ENCODE assay signal across 13 cellular contexts in the genomic region with DNA sequence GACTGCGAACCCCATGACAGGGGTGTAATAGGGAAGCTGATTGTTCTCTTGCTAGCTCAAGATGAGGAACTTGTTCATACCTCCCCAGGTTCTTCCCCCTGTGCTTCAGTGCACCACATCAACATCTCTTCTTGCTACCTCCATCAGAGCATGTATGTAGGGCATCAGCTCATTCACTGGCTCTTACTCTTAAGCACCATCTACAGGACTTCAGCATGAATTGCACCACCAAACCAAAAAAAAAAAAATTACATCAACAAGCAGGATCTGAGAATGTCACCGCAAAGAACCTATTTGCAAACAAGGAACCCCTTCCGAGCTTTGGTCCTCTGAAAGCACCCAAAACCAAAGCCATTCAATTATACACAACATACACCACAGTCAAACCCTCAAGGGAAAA.
DNase-seq lines count a peak whose midpoint lies in the region; ATAC-seq and TF ChIP-seq lines count a peak whose summit lies in the region.
"Had no signal": no experiment of that assay in that cellular context is flagged by ENCODE, and none has a peak within 500 bp of the region (broad histone marks: within the 10 kb centered on the region; RNA-seq: fewer than 3 reads in every experiment).

No MANE protein-coding gene starts in this region.

- H3K4ac ChIP-seq in mesendoderm (ENCODE audit: low read depth, low read length): no peak overlapping the region

- H4K5ac ChIP-seq in mesendoderm (ENCODE audit: low read length): no peak overlapping the region

- WGBS in mesendoderm (ENCODE audit: extremely low coverage, insufficient coverage, low lambda C conversion rate): no CpG with 5 or more reads among the region's 3 CpGs

- 0 out of 2 replicates have a peak, but pooled peaks have one; percentile 4 for TF ChIP-seq CTCF in KMS-11 (conservative IDR thresholded peaks at IDR 0.05; ENCODE audit: low read depth, low read length)
- TF ChIP-seq CTCF in astrocyte of the cerebellum (IDR thresholded peaks at IDR 0.05; ENCODE audit: low read depth, low read length, missing control alignments): peak; percentile 37

- H4K8ac ChIP-seq in mesendoderm (ENCODE audit: low read depth, low read length): no peak overlapping the region

- in situ Hi-C loops in astrocyte of the cerebellum (cut with HindIII; ENCODE audit: low sequenced_read_pairs): no loop called here

- no peak overlapping the region for H3K27ac ChIP-seq in KMS-11
- H3K27ac ChIP-seq in mesendoderm (ENCODE audit: low read depth, low read length): no peak overlapping the region
- H3K27ac ChIP-seq: thyroid gland had no signal

- no peak overlapping the region for H2AK5ac ChIP-seq in mesendoderm (ENCODE audit: low read length)

- H2AFZ ChIP-seq in KMS-11 (ENCODE audit: low read depth): no peak overlapping the region

- no peak overlapping the region for H2BK15ac ChIP-seq in mesendoderm (replicated peaks; ENCODE audit: low read depth)

- H3K36me3 ChIP-seq in KMS-11 (ENCODE audit: insufficient read depth): no peaks in the 10 kb centered on the region
- no peaks in the 10 kb centered on the region for H3K36me3 ChIP-seq in mesendoderm (ENCODE audit: control insufficient read depth, insufficient read depth, low read length)
- H3K36me3 ChIP-seq: thyroid gland had no signal

- no peak overlapping the region for H3K18ac ChIP-seq in mesendoderm (ENCODE audit: low read length)

- H3K4me1 ChIP-seq in KMS-11 (ENCODE audit: low read depth, poor library complexity, severe bottlenecking) (no peaks in the 10 kb centered on the region), mesendoderm (ENCODE audit: control insufficient read depth, low read depth, low read length) (no peaks in the 10 kb centered on the region)
- H3K4me1 ChIP-seq: thyroid gland had no signal

- H3K27me3 ChIP-seq in KMS-11 (ENCODE audit: insufficient read depth, low read depth) (no peaks in the 10 kb centered on the region), mesendoderm (ENCODE audit: insufficient read depth, low read length, poor library complexity) (no peaks in the 10 kb centered on the region)
- H3K27me3 ChIP-seq: thyroid gland had no signal

- H3K4me2 ChIP-seq in KMS-11: no peak overlapping the region
- no peak overlapping the region for H3K4me2 ChIP-seq in mesendoderm (ENCODE audit: low read length)

- DNase-seq in DMS 273 (lab: John Stamatoyannopoulos, UW; ENCODE audit: unreplicated experiment) (peak; percentile 4), DMS 273 treated with DMSO at 0.1 percent for 48 hours (lab: John Stamatoyannopoulos, UW) (no peak), astrocyte of the cerebellum (ENCODE audit: low read depth) (no peak), mesendoderm (peak; percentile 67), amniotic stem cell (lab: John Stamatoyannopoulos, UW) (no peak)
- DNase-seq in stimulated activated CD4-positive, alpha-beta T cell treated with anti-CD3 and anti-CD28 coated beads, Interleukin-15, amount 100 ng/mL, for 24 hours: no peak
- DNase-seq: hippocampal formation; naive thymus-derived CD8-positive, alpha-beta T cell; NCI-H2081; stimulated activated CD4-positive, alpha-beta T cell treated with anti-CD3 and anti-CD28 coated beads, Interleukin-2, amount 100 ng/mL, for 48 hours; thyroid gland had no signal

- no peaks in the 10 kb centered on the region for H3K79me1 ChIP-seq in mesendoderm (ENCODE audit: low read length)

- ATAC-seq in HG02588 (IDR thresholded peaks at IDR 0.05; ENCODE audit: unreplicated experiment): no peak
- ATAC-seq: naive thymus-derived CD8-positive, alpha-beta T cell had no signal

- H3K56ac ChIP-seq in mesendoderm (ENCODE audit: low read length): no peak overlapping the region

- H3K4me3 ChIP-seq in KMS-11 (IDR thresholded peaks at IDR 0.05; ENCODE audit: insufficient read depth, low read depth, low read length) (no peak overlapping the region), astrocyte of the cerebellum (ENCODE audit: low read depth, low read length) (no peak overlapping the region), mesendoderm (ENCODE audit: low read length) (no peak overlapping the region)
- H3K4me3 ChIP-seq: thyroid gland had no signal

- H2BK5ac ChIP-seq in mesendoderm (ENCODE audit: low read length): no peak overlapping the region

- no peak overlapping the region for H3K23ac ChIP-seq in mesendoderm (ENCODE audit: low read length)

- no peaks in the 10 kb centered on the region for H3K79me2 ChIP-seq in KMS-11 (ENCODE audit: insufficient read depth, low read depth)
- no peaks in the 10 kb centered on the region for H3K79me2 ChIP-seq in mesendoderm (ENCODE audit: control insufficient read depth, insufficient read depth, low read length)

- no peaks in the 10 kb centered on the region for H4K20me1 ChIP-seq in KMS-11 (ENCODE audit: insufficient read depth)

- no peak overlapping the region for H3K9ac ChIP-seq in KMS-11
- H3K9ac ChIP-seq in mesendoderm (ENCODE audit: low read length): no peak overlapping the region

- H2BK120ac ChIP-seq in mesendoderm (ENCODE audit: low read depth, low read length): no peak overlapping the region

Comparison
In these comparisons a context has a peak if more than half of its experiments do, and no peak if none do; other contexts are left out.
1. DNase-seq: peak in DMS 273 (single experiment) and mesendoderm (single experiment); none in DMS 273 treated with DMSO at 0.1 percent for 48 hours (single experiment), astrocyte of the cerebellum (single experiment), stimulated activated CD4-positive, alpha-beta T cell treated with anti-CD3 and anti-CD28 coated beads, Interleukin-15, amount 100 ng/mL, for 24 hours (single experiment) and amniotic stem cell (single experiment).